Comparison of ENCODE assay signal across 14 cellular contexts in genomic region chr1:112507336-112507735, GRCh38. TPM values are rescaled to one million over a fixed set of nuclear protein-coding genes. Genes with fewer than 3 reads are reported as not detected.
DNase-seq lines count a peak whose midpoint lies in the region; TF ChIP-seq lines count a peak whose summit lies in the region.
"Had no signal": no experiment of that assay in that cellular context is flagged by ENCODE, and none has a peak within 500 bp of the region (broad histone marks: within the 10 kb centered on the region; RNA-seq: fewer than 3 reads in every experiment).

No MANE protein-coding gene starts in this region.

- no peak overlapping the region for H2BK120ac ChIP-seq in neuronal stem cell (ENCODE audit: low read depth, low read length)

- H3K9me3 Mint-ChIP-seq in T-helper 2 cell treated with Interferon-gamma antibody and Interleukin-4, amounts not matched to agents 5 μg/mL and 100 μg/mL, for 36 hours: no peaks in the 10 kb centered on the region

- H3K4me3 ChIP-seq in OCI-LY7 (ENCODE audit: low read depth, low read length, poor library complexity, severe bottlenecking) (peak overlapping the region; percentile 68), ectodermal cell (ENCODE audit: insufficient read depth, low read depth, low read length) (peak overlapping the region; percentile 52), neuronal stem cell (ENCODE audit: low read length in 2 of 2) (no peak overlapping the region), suprapubic skin (no peak overlapping the region)

- no peak overlapping the region for H4K8ac ChIP-seq in neuronal stem cell (ENCODE audit: low read depth, low read length)

- H4K20me1 ChIP-seq in OCI-LY7 (ENCODE audit: insufficient read depth, low read length): no peaks in the 10 kb centered on the region

- no peak overlapping the region for H3K14ac ChIP-seq in neuronal stem cell (ENCODE audit: low read length)

- no peaks in the 10 kb centered on the region for H3K79me1 ChIP-seq in neuronal stem cell (ENCODE audit: low read depth, low read length)

- H2AK5ac ChIP-seq in neuronal stem cell (ENCODE audit: low read depth, low read length): no peak overlapping the region

- peaks cover 99% of the 10 kb centered on the region for H3K27me3 ChIP-seq in ectodermal cell (ENCODE audit: control insufficient read depth, insufficient read depth, low read length, poor library complexity, severe bottlenecking)
- H3K27me3 ChIP-seq in neuronal stem cell (ENCODE audit: control insufficient read depth in 3 of 3, insufficient read depth in 3 of 3, low read depth in 1 of 3, low read length in 3 of 3): peaks cover 7 to 32% (median 23%) of the 10 kb centered on the region in 3 experiments
- peaks cover 11% of the 10 kb centered on the region for H3K27me3 ChIP-seq in suprapubic skin

- no peak overlapping the region for H3K27ac Mint-ChIP-seq in T-helper 2 cell treated with Interferon-gamma antibody and Interleukin-4, amounts not matched to agents 5 μg/mL and 100 μg/mL, for 36 hours

- intact Hi-C loops in OCI-LY7 (cut with micrococcal nuclease; ENCODE audit: unreplicated experiment): loop anchor here (2.0 kb wide), 1 partner anchor 117 kb away; no protein-coding TSS in a partner anchor

- BruUV-seq in OCI-LY7 (replicated peaks; lab: Mats Ljungman, UMichigan): no TSS peak

- H3K36me3 Mint-ChIP-seq in T-helper 2 cell treated with Interferon-gamma antibody and Interleukin-4, amounts not matched to agents 5 μg/mL and 100 μg/mL, for 36 hours (ENCODE audit: low read depth): no peaks in the 10 kb centered on the region

- no peak overlapping the region for H2BK15ac ChIP-seq in neuronal stem cell (ENCODE audit: low read length)

- no peak overlapping the region for H4K91ac ChIP-seq in neuronal stem cell (ENCODE audit: low read depth, low read length, poor library complexity)

- H3K27me3 Mint-ChIP-seq in T-helper 2 cell treated with Interferon-gamma antibody and Interleukin-4, amounts not matched to agents 5 μg/mL and 100 μg/mL, for 36 hours (ENCODE audit: low read depth): peaks cover 84% of the 10 kb centered on the region

- H2AFZ ChIP-seq in OCI-LY7 (ENCODE audit: low read length) (peak overlapping the region; percentile 87; the same call in 1 of the 2 replicates), neuronal stem cell (ENCODE audit: low read length) (no peak overlapping the region)

- H3K4me1 ChIP-seq in OCI-LY7 (ENCODE audit: insufficient read depth, low read length, poor library complexity, severe bottlenecking) (peaks cover 42% of the 10 kb centered on the region), ectodermal cell (ENCODE audit: control insufficient read depth, insufficient read depth, low read length) (peaks cover 35% of the 10 kb centered on the region), neuronal stem cell (ENCODE audit: control insufficient read depth in 2 of 2, insufficient read depth in 1 of 2, low read depth in 1 of 2, low read length in 2 of 2) (peaks cover 37 to 45% of the 10 kb centered on the region in 2 donors), suprapubic skin (peaks cover 32% of the 10 kb centered on the region)
- H3K4me1 ChIP-seq: colonic mucosa had no signal

- TF ChIP-seq EP300 in suprapubic skin (IDR thresholded peaks at IDR 0.05): no peak

- no peak overlapping the region for H3K18ac ChIP-seq in neuronal stem cell (ENCODE audit: low read length)

- H3K9ac ChIP-seq in neuronal stem cell (ENCODE audit: low read depth, low read length, poor library complexity): no peak overlapping the region

- CTCF ChIA-PET in OCI-LY7 (lab: Charles Lee; ENCODE audit: unreplicated experiment): no interaction called here

- no peak for TF ChIP-seq POLR2A in suprapubic skin (IDR thresholded peaks at IDR 0.05)

- peaks cover 3% of the 10 kb centered on the region for H3K4me1 Mint-ChIP-seq in T-helper 2 cell treated with Interferon-gamma antibody and Interleukin-4, amounts not matched to agents 5 μg/mL and 100 μg/mL, for 36 hours (ENCODE audit: low read depth)

- H3K23ac ChIP-seq in neuronal stem cell (ENCODE audit: low read depth, low read length, poor library complexity): no peak overlapping the region

- H3K9me2 ChIP-seq in OCI-LY7 (ENCODE audit: insufficient read depth, low read length): no peaks in the 10 kb centered on the region

- DNase-seq in T-helper 2 cell treated with Interferon-gamma antibody and Interleukin-4, amounts not matched to agents 5 μg/mL and 100 μg/mL, for 36 hours (ENCODE audit: low spot score): no peak
- no peak for DNase-seq in T-helper 2 cell
- DNase-seq in OCI-LY7 (ENCODE audit: low spot score): no peak
- DNase-seq in neuronal stem cell (ENCODE audit: low spot score): no peak
- no peak for DNase-seq in suprapubic skin (ENCODE audit: low spot score in 2 of 2)
- DNase-seq in NK-92 (lab: John Stamatoyannopoulos, UW; ENCODE audit: unreplicated experiment): no peak
- no peak for DNase-seq in NCI-H2227 (lab: John Stamatoyannopoulos, UW; ENCODE audit: unreplicated experiment)
- DNase-seq: colonic mucosa, HCEC 1CT, islet precursor cell, NCI-H2029 treated with DMSO at 0.1 percent for 48 hours had no signal

- POLR2A ChIA-PET in OCI-LY7 (lab: Charles Lee): no interaction called here

- H3K9me3 ChIP-seq in OCI-LY7 (ENCODE audit: low read length) (no peaks in the 10 kb centered on the region), ectodermal cell (ENCODE audit: control insufficient read depth, low read length) (no peaks in the 10 kb centered on the region), neuronal stem cell (replicated peaks in 1 of 2; ENCODE audit: control insufficient read depth in 2 of 2, insufficient read depth in 1 of 2, low read depth in 1 of 2, low read length in 2 of 2) (no peaks in the 10 kb centered on the region), suprapubic skin (no peaks in the 10 kb centered on the region)
- H3K9me3 ChIP-seq: colonic mucosa, transverse colon had no signal

- H3K36me3 ChIP-seq in OCI-LY7 (ENCODE audit: insufficient read depth, low read length) (no peaks in the 10 kb centered on the region), ectodermal cell (ENCODE audit: control insufficient read depth, insufficient read depth, low read length) (no peaks in the 10 kb centered on the region), neuronal stem cell (replicated peaks in 1 of 2; ENCODE audit: control insufficient read depth in 2 of 2, insufficient read depth in 2 of 2, low read length in 2 of 2) (no peaks in the 10 kb centered on the region), suprapubic skin (no peaks in the 10 kb centered on the region)
- H3K36me3 ChIP-seq: colonic mucosa, transverse colon had no signal

- WGBS in ectodermal cell, 2 experiments: 56 to 84% methylated on average over 8 to 9 of the region's 9 CpGs
- no CpG with 5 or more reads among the region's 9 CpGs for WGBS in neuronal stem cell (ENCODE audit: extremely low coverage in 2 of 2, insufficient read length in 2 of 2, insufficient replicate concordance in 1 of 2), 2 donors
- WGBS in suprapubic skin: 79% methylated on average over 9 of the region's 9 CpGs

- TF ChIP-seq CTCF in OCI-LY7 (conservative IDR thresholded peaks at IDR 0.05; ENCODE audit: low read length): no peak
- TF ChIP-seq CTCF in suprapubic skin (IDR thresholded peaks at IDR 0.05): no peak

- H3K4me2 ChIP-seq in OCI-LY7 (ENCODE audit: low read length) (peak overlapping the region; percentile 84), neuronal stem cell (ENCODE audit: insufficient read depth, low read length, poor library complexity, severe bottlenecking) (peak overlapping the region; percentile 91)

- H2BK12ac ChIP-seq in neuronal stem cell (ENCODE audit: low read length): no peak overlapping the region

- H3K4me3 Mint-ChIP-seq in T-helper 2 cell treated with Interferon-gamma antibody and Interleukin-4, amounts not matched to agents 5 μg/mL and 100 μg/mL, for 36 hours: peak overlapping the region; percentile 81

- H3K79me2 ChIP-seq in OCI-LY7 (ENCODE audit: insufficient read depth, low read depth, low read length): no peaks in the 10 kb centered on the region

- H3K27ac ChIP-seq in OCI-LY7 (ENCODE audit: low read depth, low read length, poor library complexity, severe bottlenecking) (no peak overlapping the region), ectodermal cell (ENCODE audit: insufficient read depth, low read depth, low read length, poor library complexity, severe bottlenecking) (no peak overlapping the region), neuronal stem cell (replicated peaks; ENCODE audit: low read length) (no peak overlapping the region), suprapubic skin (no peak overlapping the region)
- H3K27ac ChIP-seq: colonic mucosa had no signal

- H2BK5ac ChIP-seq in neuronal stem cell (ENCODE audit: low read length): no peak overlapping the region

- H3K4ac ChIP-seq in neuronal stem cell (ENCODE audit: low read length): no peak overlapping the region

RNA-seq across cellular contexts. Expression of gene WNT2B, which starts 1.4 kb away (rescaled TPM):
- total RNA-seq in OCI-LY7 (2014; rRNA removed; shearing (Covaris generic)): 0.32 and 0.39 TPM in 2 replicates
- total RNA-seq in OCI-LY7 (2022): 0.63 and 0.91 TPM in 2 replicates
- polyA plus RNA-seq in ectodermal cell (2013, experiment 1 of 4): 10.1 TPM
- polyA plus RNA-seq in ectodermal cell (2013, experiment 2 of 4): 14.1 TPM
- polyA plus RNA-seq in ectodermal cell (2013, experiment 3 of 4): 6.1 TPM
- 9.0 TPM for polyA plus RNA-seq in ectodermal cell (2013, experiment 4 of 4)
- polyA plus RNA-seq in neuronal stem cell (2013, experiment 1 of 2): 4.9 TPM
- 5.1 TPM for polyA plus RNA-seq in neuronal stem cell (2013, experiment 2 of 2)
- total RNA-seq in suprapubic skin: 10 to 100 TPM; 18.6 to 57.9 (median 38.8) TPM
- total RNA-seq: A172 had no signal

Comparison
In these comparisons a context has a peak if more than half of its experiments do, and no peak if none do; other contexts are left out.
1. H3K4me3 ChIP-seq: peak in OCI-LY7 (single experiment) and ectodermal cell (single experiment); none in neuronal stem cell (0 of 2) and suprapubic skin (single experiment).
2. RNA of gene WNT2B, which starts 1.4 kb away (total RNA-seq): 18.6 to 57.9 TPM in suprapubic skin; 0.32 to 0.91 TPM in OCI-LY7; every median in the first group is over 10 times any median in the second.